ENCODE assay signal across 8 cellular contexts in genomic region chr3:158801696-158802398, GRCh38. TPM values are rescaled to one million over a fixed set of nuclear protein-coding genes. Genes with fewer than 3 reads are reported as not detected.
DNase-seq lines count a peak whose midpoint lies in the region; ATAC-seq and TF ChIP-seq lines count a peak whose summit lies in the region.

Gene MFSD1, plus strand, starts transcription at chr3:158802054. Its CDS starts 99 bp downstream, at chr3:158802153.

- peak within 1 kb of the TSS; percentile 98 for H3K4me2 ChIP-seq in osteoblast (ENCODE audit: insufficient read depth, low read length)

- TF ChIP-seq POLR2A in GM10847 (IDR thresholded peaks at IDR 0.05; ENCODE audit: extremely low read depth, insufficient read length), result peak; percentile 62
- TF ChIP-seq POLR2A in testis (IDR thresholded peaks at IDR 0.05), result no peak

- H3K27me3 Mint-ChIP-seq in activated naive CD8-positive, alpha-beta T cell, result no peaks in the 10 kb centered on the region

- H3K4me1 ChIP-seq in osteoblast (ENCODE audit: insufficient read depth, low read length), result peaks cover 29% of the 10 kb centered on the region
- peaks cover 11% of the 10 kb centered on the region for H3K4me1 ChIP-seq in testis

- H4K20me1 ChIP-seq in osteoblast (ENCODE audit: insufficient read depth, low read length), result peaks cover 2% of the 10 kb centered on the region

- TF ChIP-seq CTCF in osteoblast (IDR thresholded peaks at IDR 0.05; ENCODE audit: extremely low read depth, low read depth, low read length), result no peak
- no peak for TF ChIP-seq CTCF in testis (IDR thresholded peaks at IDR 0.05)

- H3K36me3 Mint-ChIP-seq in activated naive CD8-positive, alpha-beta T cell, result peaks cover 7% of the 10 kb centered on the region

- intact Hi-C loops in testis (cut with DNase I; ENCODE audit: low total_unique reads), result no loop called here

- peak within 1 kb of the TSS; percentile 69 for H3K27ac Mint-ChIP-seq in activated naive CD8-positive, alpha-beta T cell

- H3K36me3 ChIP-seq in osteoblast (ENCODE audit: insufficient read depth, low read length) (peaks cover 17% of the 10 kb centered on the region), testis (ENCODE audit: low read depth, missing control alignments) (no peaks in the 10 kb centered on the region)

- DNase-seq in NCI-H1105 treated with DMSO at 0.1 percent for 48 hours (lab: John Stamatoyannopoulos, UW) (peak; percentile 92), SKM-1 treated with dmso at 0.1 percent for 144 hours (lab: John Stamatoyannopoulos, UW; ENCODE audit: unreplicated experiment) (peak; percentile 93), glomerular visceral epithelial cell (ENCODE audit: extremely low spot score) (peak; percentile 92), osteoblast (ENCODE audit: insufficient read length, low spot score, missing footprints) (peak; percentile 97), testis (peak; percentile 98)

- no peaks in the 10 kb centered on the region for H3K9me3 Mint-ChIP-seq in activated naive CD8-positive, alpha-beta T cell (ENCODE audit: low read depth)

- H3K4me3 Mint-ChIP-seq in activated naive CD8-positive, alpha-beta T cell, result peak within 1 kb of the TSS; percentile 91

- ATAC-seq in HG02642 (IDR thresholded peaks at IDR 0.05; ENCODE audit: poor library complexity, unreplicated experiment), result peak; percentile 99

- H3K4me1 Mint-ChIP-seq in activated naive CD8-positive, alpha-beta T cell (ENCODE audit: low read depth), result peaks cover 29% of the 10 kb centered on the region

- peak within 1 kb of the TSS; percentile 95 for H2AFZ ChIP-seq in osteoblast (ENCODE audit: low read length)

- H3K9me3 ChIP-seq in osteoblast (ENCODE audit: low read depth, low read length) (no peaks in the 10 kb centered on the region), testis (no peaks in the 10 kb centered on the region)

- peak within 1 kb of the TSS; percentile 93 for H3K27ac ChIP-seq in osteoblast (ENCODE audit: low read depth, low read length)
- H3K27ac ChIP-seq in testis, result peak within 1 kb of the TSS; percentile 6 to 77

- 0% methylated on average over 12 to 60 of the region's 60 CpGs for WGBS in testis, 2 donors

- H3K79me2 ChIP-seq in osteoblast (ENCODE audit: insufficient read depth, low read length), result peaks cover 42% of the 10 kb centered on the region

- H3K4me3 ChIP-seq in osteoblast (ENCODE audit: insufficient read depth, low read length) (peak within 1 kb of the TSS; percentile 89), testis (peak within 1 kb of the TSS; percentile 69 to 79)

- H3K27me3 ChIP-seq in osteoblast (ENCODE audit: insufficient read depth, low read length) (no peaks in the 10 kb centered on the region), testis (no peaks in the 10 kb centered on the region)

RNA-seq across cellular contexts. Expression of gene MFSD1, which starts in this region (rescaled TPM):
- 170 and 183 TPM in 2 replicates for total RNA-seq in osteoblast
- 10 to 100 TPM; 30.6 to 33.9 TPM for total RNA-seq in testis
- 32.3 TPM for polyA plus RNA-seq in testis (ENCODE audit: insufficient read depth, low read depth, low replicate concordance)

Comparison
In these comparisons a context has a peak if more than half of its experiments do, and no peak if none do; other contexts are left out.
1. Peak in every context shown above with its lines: DNase-seq, ATAC-seq, H3K4me3 ChIP-seq and H3K27ac ChIP-seq.